In the genomic region with DNA sequence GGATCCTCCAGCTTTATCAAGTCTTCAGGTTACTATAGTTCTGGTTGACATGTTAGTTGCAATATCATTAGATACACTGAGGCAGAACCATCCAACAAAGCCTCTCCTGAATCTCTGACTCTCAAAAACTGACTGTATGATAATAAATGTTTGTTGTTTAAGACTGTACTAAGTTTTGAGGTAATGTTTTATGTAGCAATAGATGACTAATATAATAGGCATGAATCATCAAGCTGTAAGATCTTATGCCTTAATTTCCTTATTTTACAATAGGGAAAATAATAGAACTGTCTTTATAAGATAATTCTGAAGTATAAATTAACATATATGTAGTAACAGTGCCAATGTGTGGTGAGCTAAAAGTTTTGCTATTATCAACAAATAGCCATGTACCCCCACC, we compare ENCODE assay signal across 1 cellular context.
TF ChIP-seq lines count a peak whose summit lies in the region.

No MANE protein-coding gene starts in this region.

TF ChIP-seq in SK-N-SH treated with all-trans-retinoic acid at 6 μM for 48 hours, 23 proteins besides CTCF, POLR2A, EP300 and RAD21 (continued from another document):
- TF ChIP-seq, protein P1, sequence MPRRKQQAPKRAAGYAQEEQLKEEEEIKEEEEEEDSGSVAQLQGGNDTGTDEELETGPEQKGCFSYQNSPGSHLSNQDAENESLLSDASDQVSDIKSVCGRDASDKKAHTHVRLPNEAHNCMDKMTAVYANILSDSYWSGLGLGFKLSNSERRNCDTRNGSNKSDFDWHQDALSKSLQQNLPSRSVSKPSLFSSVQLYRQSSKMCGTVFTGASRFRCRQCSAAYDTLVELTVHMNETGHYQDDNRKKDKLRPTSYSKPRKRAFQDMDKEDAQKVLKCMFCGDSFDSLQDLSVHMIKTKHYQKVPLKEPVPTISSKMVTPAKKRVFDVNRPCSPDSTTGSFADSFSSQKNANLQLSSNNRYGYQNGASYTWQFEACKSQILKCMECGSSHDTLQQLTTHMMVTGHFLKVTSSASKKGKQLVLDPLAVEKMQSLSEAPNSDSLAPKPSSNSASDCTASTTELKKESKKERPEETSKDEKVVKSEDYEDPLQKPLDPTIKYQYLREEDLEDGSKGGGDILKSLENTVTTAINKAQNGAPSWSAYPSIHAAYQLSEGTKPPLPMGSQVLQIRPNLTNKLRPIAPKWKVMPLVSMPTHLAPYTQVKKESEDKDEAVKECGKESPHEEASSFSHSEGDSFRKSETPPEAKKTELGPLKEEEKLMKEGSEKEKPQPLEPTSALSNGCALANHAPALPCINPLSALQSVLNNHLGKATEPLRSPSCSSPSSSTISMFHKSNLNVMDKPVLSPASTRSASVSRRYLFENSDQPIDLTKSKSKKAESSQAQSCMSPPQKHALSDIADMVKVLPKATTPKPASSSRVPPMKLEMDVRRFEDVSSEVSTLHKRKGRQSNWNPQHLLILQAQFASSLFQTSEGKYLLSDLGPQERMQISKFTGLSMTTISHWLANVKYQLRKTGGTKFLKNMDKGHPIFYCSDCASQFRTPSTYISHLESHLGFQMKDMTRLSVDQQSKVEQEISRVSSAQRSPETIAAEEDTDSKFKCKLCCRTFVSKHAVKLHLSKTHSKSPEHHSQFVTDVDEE (CRISPR knock-in tag; IDR thresholded peaks at IDR 0.05) = no peak
- TF ChIP-seq RARB (CRISPR knock-in tag; IDR thresholded peaks at IDR 0.05) = no peak
- TF ChIP-seq ZNF565 (CRISPR knock-in tag; conservative IDR thresholded peaks at IDR 0.05; ENCODE audit: low read depth) = no peak
- TF ChIP-seq, protein P2, sequence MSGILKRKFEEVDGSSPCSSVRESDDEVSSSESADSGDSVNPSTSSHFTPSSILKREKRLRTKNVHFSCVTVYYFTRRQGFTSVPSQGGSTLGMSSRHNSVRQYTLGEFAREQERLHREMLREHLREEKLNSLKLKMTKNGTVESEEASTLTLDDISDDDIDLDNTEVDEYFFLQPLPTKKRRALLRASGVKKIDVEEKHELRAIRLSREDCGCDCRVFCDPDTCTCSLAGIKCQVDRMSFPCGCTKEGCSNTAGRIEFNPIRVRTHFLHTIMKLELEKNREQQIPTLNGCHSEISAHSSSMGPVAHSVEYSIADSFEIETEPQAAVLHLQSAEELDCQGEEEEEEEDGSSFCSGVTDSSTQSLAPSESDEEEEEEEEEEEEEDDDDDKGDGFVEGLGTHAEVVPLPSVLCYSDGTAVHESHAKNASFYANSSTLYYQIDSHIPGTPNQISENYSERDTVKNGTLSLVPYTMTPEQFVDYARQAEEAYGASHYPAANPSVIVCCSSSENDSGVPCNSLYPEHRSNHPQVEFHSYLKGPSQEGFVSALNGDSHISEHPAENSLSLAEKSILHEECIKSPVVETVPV (CRISPR knock-in tag; IDR thresholded peaks at IDR 0.05) = no peak
- TF ChIP-seq ZFP3 (CRISPR knock-in tag; IDR thresholded peaks at IDR 0.05) = no peak
- TF ChIP-seq OSR1 (CRISPR knock-in tag; IDR thresholded peaks at IDR 0.05) = no peak
- TF ChIP-seq ARNTL (CRISPR knock-in tag; IDR thresholded peaks at IDR 0.05; ENCODE audit: borderline replicate concordance, low read depth) = no peak
- TF ChIP-seq, protein P3, sequence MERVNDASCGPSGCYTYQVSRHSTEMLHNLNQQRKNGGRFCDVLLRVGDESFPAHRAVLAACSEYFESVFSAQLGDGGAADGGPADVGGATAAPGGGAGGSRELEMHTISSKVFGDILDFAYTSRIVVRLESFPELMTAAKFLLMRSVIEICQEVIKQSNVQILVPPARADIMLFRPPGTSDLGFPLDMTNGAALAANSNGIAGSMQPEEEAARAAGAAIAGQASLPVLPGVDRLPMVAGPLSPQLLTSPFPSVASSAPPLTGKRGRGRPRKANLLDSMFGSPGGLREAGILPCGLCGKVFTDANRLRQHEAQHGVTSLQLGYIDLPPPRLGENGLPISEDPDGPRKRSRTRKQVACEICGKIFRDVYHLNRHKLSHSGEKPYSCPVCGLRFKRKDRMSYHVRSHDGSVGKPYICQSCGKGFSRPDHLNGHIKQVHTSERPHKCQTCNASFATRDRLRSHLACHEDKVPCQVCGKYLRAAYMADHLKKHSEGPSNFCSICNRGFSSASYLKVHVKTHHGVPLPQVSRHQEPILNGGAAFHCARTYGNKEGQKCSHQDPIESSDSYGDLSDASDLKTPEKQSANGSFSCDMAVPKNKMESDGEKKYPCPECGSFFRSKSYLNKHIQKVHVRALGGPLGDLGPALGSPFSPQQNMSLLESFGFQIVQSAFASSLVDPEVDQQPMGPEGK (CRISPR knock-in tag; IDR thresholded peaks at IDR 0.05; ENCODE audit: borderline replicate concordance) = no peak
- TF ChIP-seq TCF4 (CRISPR knock-in tag; IDR thresholded peaks at IDR 0.05; ENCODE audit: borderline replicate concordance) = no peak
- no peak for TF ChIP-seq SNAI2 (CRISPR knock-in tag; IDR thresholded peaks at IDR 0.05)
- no peak for TF ChIP-seq PPARA (CRISPR knock-in tag; IDR thresholded peaks at IDR 0.05; ENCODE audit: borderline replicate concordance)
- no peak for TF ChIP-seq TOX (CRISPR knock-in tag; IDR thresholded peaks at IDR 0.05; ENCODE audit: borderline replicate concordance)
